9 cellular contexts compared by ENCODE assay signal in the genomic region with DNA sequence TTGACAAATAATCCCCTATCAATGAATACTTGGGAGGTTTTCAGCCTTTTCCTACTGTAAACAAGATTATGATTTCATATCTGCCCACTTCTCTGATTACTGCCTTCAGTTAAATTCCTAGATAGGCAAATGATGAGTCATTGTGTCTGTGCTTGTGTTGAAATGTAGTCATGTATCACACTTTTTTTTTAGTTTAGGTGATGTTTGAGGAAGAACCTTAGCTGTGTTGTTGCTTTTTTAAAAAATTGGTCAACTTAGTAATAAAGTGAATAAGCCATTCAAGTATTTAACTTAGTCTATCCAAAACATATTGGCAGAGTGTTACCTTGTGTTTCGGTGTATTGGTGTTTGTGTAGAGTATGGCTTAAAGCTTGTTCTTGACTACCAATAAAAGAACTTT.
DNase-seq lines count a peak whose midpoint lies in the region; ATAC-seq and TF ChIP-seq lines count a peak whose summit lies in the region.
"Had no signal": no experiment of that assay in that cellular context is flagged by ENCODE, and none has a peak within 500 bp of the region (broad histone marks: within the 10 kb centered on the region; RNA-seq: fewer than 3 reads in every experiment).

No MANE protein-coding gene starts in this region.

- no peaks in the 10 kb centered on the region for H3K27me3 Mint-ChIP-seq in CD4-positive, CD25-positive, alpha-beta regulatory T cell

- CTCF ChIA-PET in IMR-90 (lab: Yijun Ruan, JAX), result no interaction called here

- H2AK5ac ChIP-seq in IMR-90 (ENCODE audit: low read depth, low read length), result no peak overlapping the region

- in situ Hi-C loops in IMR-90 (cut with MboI; ENCODE audit: low sequenced_read_pairs), result no loop called here

- TF ChIP-seq POLR2A in IMR-90 (IDR thresholded peaks at IDR 0.05; ENCODE audit: low read depth, low read length) (no peak), GM18505 (IDR thresholded peaks at IDR 0.05; ENCODE audit: borderline replicate concordance, extremely low read depth, insufficient read depth, insufficient read length) (no peak)

- no CpG with 5 or more reads among the region's 1 CpG for WGBS in IMR-90 (ENCODE audit: extremely low coverage in 2 of 2, insufficient read length in 1 of 2), 2 experiments

- TF ChIP-seq CTCF in IMR-90 (conservative IDR thresholded peaks at IDR 0.05; ENCODE audit: low read depth, low read length), result no peak
- TF ChIP-seq CTCF in WERI-Rb-1 (IDR thresholded peaks at IDR 0.05; ENCODE audit: low read depth, low read length), result no peak

- BruUV-seq in IMR-90 (replicated peaks; lab: Mats Ljungman, UMichigan), result no TSS peak

- no peak overlapping the region for H3K14ac ChIP-seq in IMR-90 (replicated peaks; ENCODE audit: low read depth, low read length)

- H3K4ac ChIP-seq in IMR-90 (ENCODE audit: low read depth, low read length), result no peak overlapping the region

- H4K20me1 ChIP-seq in IMR-90 (ENCODE audit: insufficient read depth, low read length), result peaks cover 78% of the 10 kb centered on the region

- H2AK9ac ChIP-seq in IMR-90 (replicated peaks; ENCODE audit: low read depth, low read length, poor library complexity), result no peak overlapping the region

- H3K4me3 Mint-ChIP-seq in CD4-positive, CD25-positive, alpha-beta regulatory T cell, result peak overlapping the region; percentile 11 to 42 (median 32)

- no peak overlapping the region for H2BK15ac ChIP-seq in IMR-90 (ENCODE audit: low read depth, low read length)

- H3K36me3 ChIP-seq in CD4-positive, CD25-positive, alpha-beta regulatory T cell (ENCODE audit: control insufficient read depth, insufficient read depth, low read length), result peaks cover 74% of the 10 kb centered on the region
- H3K36me3 ChIP-seq in IMR-90 (ENCODE audit: control insufficient read depth, insufficient read depth, low read length), result peaks cover 23% of the 10 kb centered on the region
- H3K36me3 ChIP-seq in WERI-Rb-1, result peaks cover 24% of the 10 kb centered on the region

- no peak overlapping the region for H3K4me3 ChIP-seq in CD4-positive, CD25-positive, alpha-beta regulatory T cell (ENCODE audit: low read depth, low read length)
- H3K4me3 ChIP-seq in IMR-90 (ENCODE audit: insufficient read depth, low read depth, low read length) (no peak overlapping the region), WERI-Rb-1 (ENCODE audit: low read depth, low read length) (no peak overlapping the region)

- no peaks in the 10 kb centered on the region for H3K27me3 ChIP-seq in CD4-positive, CD25-positive, alpha-beta regulatory T cell (ENCODE audit: control insufficient read depth, insufficient read depth, low read length)
- H3K27me3 ChIP-seq in IMR-90 (ENCODE audit: control insufficient read depth, insufficient read depth, low read length), result no peaks in the 10 kb centered on the region
- no peaks in the 10 kb centered on the region for H3K27me3 ChIP-seq in WERI-Rb-1 (ENCODE audit: insufficient read depth, low read depth, severe bottlenecking)

- no peak overlapping the region for H4K8ac ChIP-seq in IMR-90 (ENCODE audit: low read depth in 2 of 2, low read length in 2 of 2)

- ATAC-seq in CD4-positive, CD25-positive, alpha-beta regulatory T cell (ENCODE audit: low read depth in 2 of 2), result peak in 1 of 2 donors; percentile 25
- peak; percentile 59 for ATAC-seq in IMR-90 (ENCODE audit: low read depth)
- ATAC-seq in GM18505 (IDR thresholded peaks at IDR 0.05; ENCODE audit: unreplicated experiment), result no peak

- peak overlapping the region in 1 of 3 donors; percentile 30 for H3K27ac Mint-ChIP-seq in CD4-positive, CD25-positive, alpha-beta regulatory T cell

- no peak for TF ChIP-seq RAD21 in IMR-90 (IDR thresholded peaks at IDR 0.05; ENCODE audit: low read length)

- H3K9me3 ChIP-seq in CD4-positive, CD25-positive, alpha-beta regulatory T cell (ENCODE audit: control insufficient read depth in 2 of 2, low read length in 2 of 2), result no peaks in the 10 kb centered on the region
- H3K9me3 ChIP-seq in IMR-90 (ENCODE audit: control insufficient read depth, insufficient read depth, low read length) (no peaks in the 10 kb centered on the region), WERI-Rb-1 (ENCODE audit: severe bottlenecking) (no peaks in the 10 kb centered on the region)

- H3K27ac ChIP-seq in CD4-positive, CD25-positive, alpha-beta regulatory T cell (ENCODE audit: insufficient read depth, low read length, poor library complexity, severe bottlenecking), result no peak overlapping the region
- H3K27ac ChIP-seq in IMR-90 (ENCODE audit: insufficient read depth, low read length) (no peak overlapping the region), WERI-Rb-1 (no peak overlapping the region)

- no peak overlapping the region for H4K5ac ChIP-seq in IMR-90 (ENCODE audit: low read depth, low read length)

- H3K9me1 ChIP-seq in IMR-90 (ENCODE audit: insufficient read depth, low read length), result peaks cover 5% of the 10 kb centered on the region

- peaks cover 39% of the 10 kb centered on the region for H3K36me3 Mint-ChIP-seq in CD4-positive, CD25-positive, alpha-beta regulatory T cell

- no peak overlapping the region for H2BK20ac ChIP-seq in IMR-90 (ENCODE audit: low read depth, low read length)

- no peak overlapping the region for H4K91ac ChIP-seq in IMR-90 (ENCODE audit: insufficient read depth, low read depth, low read length)

- dilution Hi-C loops in IMR-90 (cut with HindIII; ENCODE audit: low sequenced_read_pairs, unreplicated experiment), result no loop called here

- peaks cover 18% of the 10 kb centered on the region for H3K4me1 ChIP-seq in CD4-positive, CD25-positive, alpha-beta regulatory T cell (ENCODE audit: control insufficient read depth, insufficient read depth, low read length, poor library complexity, severe bottlenecking)
- H3K4me1 ChIP-seq in IMR-90 (ENCODE audit: control insufficient read depth, insufficient read depth, low read length), result peaks cover 11% of the 10 kb centered on the region

- H2BK5ac ChIP-seq in IMR-90 (ENCODE audit: low read depth, low read length, poor library complexity, severe bottlenecking), result no peak overlapping the region

- peak overlapping the region; percentile 74; the same call in 1 of the 2 replicates for H3K4me2 ChIP-seq in IMR-90 (ENCODE audit: low read depth, low read length)

- intact Hi-C loops in IMR-90 (cut with micrococcal nuclease), result no loop called here

- no peak overlapping the region for H3K56ac ChIP-seq in IMR-90 (ENCODE audit: extremely low read depth, insufficient read depth, low read length)

- H3K18ac ChIP-seq in IMR-90 (ENCODE audit: low read depth, low read length), result no peak overlapping the region

- no peak overlapping the region for H2BK120ac ChIP-seq in IMR-90 (ENCODE audit: low read depth, low read length)

- no peak overlapping the region for H3K9ac ChIP-seq in IMR-90 (ENCODE audit: low read depth, low read length)

- POLR2A ChIA-PET in IMR-90 (lab: Charles Lee; ENCODE audit: unreplicated experiment), result no interaction called here

- H2AFZ ChIP-seq in IMR-90 (replicated peaks; ENCODE audit: low read length, poor library complexity), result no peak overlapping the region

- peaks cover 16 to 65% of the 10 kb centered on the region in 2 experiments; a peak in 3 of 4 replicates for H3K79me1 ChIP-seq in IMR-90 (ENCODE audit: low read depth in 1 of 2, low read length in 2 of 2)

- peaks cover 39 to 67% (median 53%) of the 10 kb centered on the region in 4 donors for H3K4me1 Mint-ChIP-seq in CD4-positive, CD25-positive, alpha-beta regulatory T cell

- no peaks in the 10 kb centered on the region for H3K9me3 Mint-ChIP-seq in CD4-positive, CD25-positive, alpha-beta regulatory T cell

- no peak for DNase-seq in CD4-positive, CD25-positive, alpha-beta regulatory T cell
- DNase-seq in IMR-90 (peak; percentile 88), astrocyte of the hippocampus (ENCODE audit: low read depth, low spot score) (peak; percentile 19), lung microvascular endothelial cell (ENCODE audit: low read depth in 2 of 2) (peak; percentile 49 to 73), WERI-Rb-1 (no peak), NCI-H446 treated with DMSO at 0.1 percent for 48 hours (lab: John Stamatoyannopoulos, UW) (no peak), NCI-H1694 treated with DMSO at 0.1 percent for 48 hours (lab: John Stamatoyannopoulos, UW) (no peak)
- DNase-seq: left cardiac atrium had no signal

- no peak overlapping the region for H3K23ac ChIP-seq in IMR-90 (ENCODE audit: low read depth, low read length)

TF ChIP-seq in IMR-90, 13 proteins besides CTCF, POLR2A, EP300 and RAD21 (continues in another document):
- TF ChIP-seq RFX5 (IDR thresholded peaks at IDR 0.05; ENCODE audit: low read depth, low read length) (no peak), CHD1 (IDR thresholded peaks at IDR 0.05; ENCODE audit: low read depth, low read length) (no peak), MXI1 (IDR thresholded peaks at IDR 0.05; ENCODE audit: borderline replicate concordance, low read depth, low read length) (no peak), RCOR1 (IDR thresholded peaks at IDR 0.05; ENCODE audit: insufficient replicate concordance, low read length) (peak; percentile 52), FOS (IDR thresholded peaks at IDR 0.05; ENCODE audit: low read depth, low read length) (peak; percentile 97), NFE2L2 (IDR thresholded peaks at IDR 0.05; ENCODE audit: low read depth, low read length) (peak; percentile 91), SMC3 (IDR thresholded peaks at IDR 0.05; ENCODE audit: low read depth, low read length) (no peak), MAFK (IDR thresholded peaks at IDR 0.05; ENCODE audit: low read depth, low read length) (0 out of 2 replicates have a peak, but pooled peaks have one; percentile 27), CEBPB (IDR thresholded peaks at IDR 0.05; ENCODE audit: low read depth, low read length) (peak; percentile 90), MAZ (IDR thresholded peaks at IDR 0.05; ENCODE audit: borderline replicate concordance, low read depth, low read length) (no peak)
- TF ChIP-seq, protein P1, sequence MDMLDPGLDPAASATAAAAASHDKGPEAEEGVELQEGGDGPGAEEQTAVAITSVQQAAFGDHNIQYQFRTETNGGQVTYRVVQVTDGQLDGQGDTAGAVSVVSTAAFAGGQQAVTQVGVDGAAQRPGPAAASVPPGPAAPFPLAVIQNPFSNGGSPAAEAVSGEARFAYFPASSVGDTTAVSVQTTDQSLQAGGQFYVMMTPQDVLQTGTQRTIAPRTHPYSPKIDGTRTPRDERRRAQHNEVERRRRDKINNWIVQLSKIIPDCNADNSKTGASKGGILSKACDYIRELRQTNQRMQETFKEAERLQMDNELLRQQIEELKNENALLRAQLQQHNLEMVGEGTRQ (IDR thresholded peaks at IDR 0.05; ENCODE audit: low read depth, low read length), result no peak
- TF ChIP-seq, protein P2, sequence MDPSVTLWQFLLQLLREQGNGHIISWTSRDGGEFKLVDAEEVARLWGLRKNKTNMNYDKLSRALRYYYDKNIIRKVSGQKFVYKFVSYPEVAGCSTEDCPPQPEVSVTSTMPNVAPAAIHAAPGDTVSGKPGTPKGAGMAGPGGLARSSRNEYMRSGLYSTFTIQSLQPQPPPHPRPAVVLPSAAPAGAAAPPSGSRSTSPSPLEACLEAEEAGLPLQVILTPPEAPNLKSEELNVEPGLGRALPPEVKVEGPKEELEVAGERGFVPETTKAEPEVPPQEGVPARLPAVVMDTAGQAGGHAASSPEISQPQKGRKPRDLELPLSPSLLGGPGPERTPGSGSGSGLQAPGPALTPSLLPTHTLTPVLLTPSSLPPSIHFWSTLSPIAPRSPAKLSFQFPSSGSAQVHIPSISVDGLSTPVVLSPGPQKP (IDR thresholded peaks at IDR 0.05; ENCODE audit: borderline replicate concordance, low read depth, low read length), result no peak

Comparison
In these comparisons a context has a peak if more than half of its experiments do, and no peak if none do; other contexts are left out.
1. DNase-seq: peak in IMR-90 (single experiment), astrocyte of the hippocampus (single experiment) and lung microvascular endothelial cell (2 of 2); none in CD4-positive, CD25-positive, alpha-beta regulatory T cell (0 of 3), WERI-Rb-1 (single experiment), NCI-H446 treated with DMSO at 0.1 percent for 48 hours (single experiment) and NCI-H1694 treated with DMSO at 0.1 percent for 48 hours (single experiment).